Comparison of ENCODE assay signal across 20 cellular contexts in the genomic region with DNA sequence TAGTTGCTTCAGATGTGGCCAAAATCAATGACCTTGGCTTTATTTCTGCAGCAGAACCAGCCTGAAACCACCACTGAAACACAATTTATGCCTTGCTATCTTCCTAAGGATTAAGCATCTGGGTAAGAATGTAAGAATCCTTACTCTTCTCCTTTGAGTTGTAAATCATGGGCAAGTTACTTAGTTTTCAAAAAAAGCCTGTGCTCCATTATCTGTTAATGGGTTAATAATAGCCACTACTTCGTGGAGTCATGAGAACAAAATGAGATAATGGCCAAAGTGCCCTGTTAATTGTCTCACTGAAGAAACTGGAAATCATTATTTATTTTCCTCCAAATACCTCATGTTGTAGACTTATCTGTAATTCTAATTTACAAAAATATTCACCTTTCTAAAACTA. TPM values are rescaled to one million over a fixed set of nuclear protein-coding genes. Genes with fewer than 3 reads are reported as not detected.
DNase-seq lines count a peak whose midpoint lies in the region; ATAC-seq and TF ChIP-seq lines count a peak whose summit lies in the region.
"Had no signal": no experiment of that assay in that cellular context is flagged by ENCODE, and none has a peak within 500 bp of the region (broad histone marks: within the 10 kb centered on the region; RNA-seq: fewer than 3 reads in every experiment).

No MANE protein-coding gene starts in this region.

- H3K27ac ChIP-seq in hepatocyte, result peak overlapping the region; percentile 45
- H3K27ac ChIP-seq: A549, HL-60 had no signal

- H3K9me3 Mint-ChIP-seq in natural killer cell (no peaks in the 10 kb centered on the region), WTC11 (no peaks in the 10 kb centered on the region)
- H3K9me3 Mint-ChIP-seq in natural killer cell treated with Interleukin-12 subunit alpha and Interleukin-12 subunit beta and Interleukin-15 and Interleukin-18, amount 100 ng/mL, for 72 hours, result peaks cover 3% of the 10 kb centered on the region
- H3K9me3 Mint-ChIP-seq: HFFc6 had no signal

- no peaks in the 10 kb centered on the region for H3K9me2 ChIP-seq in hepatocyte (replicated peaks; ENCODE audit: insufficient read depth)

- peaks cover 19 to 20% of the 10 kb centered on the region in 2 donors for H3K4me1 Mint-ChIP-seq in natural killer cell
- peaks cover 11 to 20% of the 10 kb centered on the region in 2 donors for H3K4me1 Mint-ChIP-seq in natural killer cell treated with Interleukin-12 subunit alpha and Interleukin-12 subunit beta and Interleukin-15 and Interleukin-18, amount 100 ng/mL, for 72 hours (ENCODE audit: low read depth in 2 of 2)
- peaks cover 73% of the 10 kb centered on the region for H3K4me1 Mint-ChIP-seq in WTC11

- POLR2A ChIA-PET in WTC11 (lab: Charles Lee), result no interaction called here

- H3K9me3 ChIP-seq in hepatocyte (ENCODE audit: low read depth), result no peaks in the 10 kb centered on the region
- H3K9me3 ChIP-seq: A549, MG63 had no signal

- CTCF ChIA-PET in WTC11 (lab: Charles Lee), result no interaction called here

- no peaks in the 10 kb centered on the region for H3K27me3 ChIP-seq in hepatocyte
- H3K27me3 ChIP-seq: MG63 had no signal

- H3K27ac Mint-ChIP-seq in natural killer cell (no peak overlapping the region), WTC11 (peak overlapping the region; percentile 97)
- no peak overlapping the region for H3K27ac Mint-ChIP-seq in natural killer cell treated with Interleukin-12 subunit alpha and Interleukin-12 subunit beta and Interleukin-15 and Interleukin-18, amount 100 ng/mL, for 72 hours
- H3K27ac Mint-ChIP-seq: CD4-positive, alpha-beta memory T cell; HFFc6 had no signal

- H3K4me2 ChIP-seq in hepatocyte, result no peak overlapping the region
- H3K4me2 ChIP-seq: A549 had no signal

- peak overlapping the region; percentile 56 for H3K4me3 Mint-ChIP-seq in natural killer cell
- no peak overlapping the region for H3K4me3 Mint-ChIP-seq in natural killer cell treated with Interleukin-12 subunit alpha and Interleukin-12 subunit beta and Interleukin-15 and Interleukin-18, amount 100 ng/mL, for 72 hours
- H3K4me3 Mint-ChIP-seq in WTC11, result peak overlapping the region; percentile 48
- H3K4me3 Mint-ChIP-seq: HFFc6 had no signal

- H3K27me3 Mint-ChIP-seq in natural killer cell (ENCODE audit: low read depth in 2 of 2), result peaks cover 10 to 22% of the 10 kb centered on the region in 2 donors
- H3K27me3 Mint-ChIP-seq in natural killer cell treated with Interleukin-12 subunit alpha and Interleukin-12 subunit beta and Interleukin-15 and Interleukin-18, amount 100 ng/mL, for 72 hours, result peaks cover 21 to 30% of the 10 kb centered on the region in 2 donors
- H3K27me3 Mint-ChIP-seq in WTC11 (ENCODE audit: low read depth), result no peaks in the 10 kb centered on the region

- TF ChIP-seq CTCF in natural killer cell (IDR thresholded peaks at IDR 0.05), result no peak
- TF ChIP-seq CTCF in WTC11 (IDR thresholded peaks at IDR 0.05), result no peak
- no peak for TF ChIP-seq CTCF in hepatocyte (IDR thresholded peaks at IDR 0.05; ENCODE audit: poor library complexity)

- H3K36me3 ChIP-seq in hepatocyte (replicated peaks; ENCODE audit: insufficient read depth, low read depth), result no peaks in the 10 kb centered on the region
- H3K36me3 ChIP-seq: MG63 had no signal

- H3K4me1 ChIP-seq in hepatocyte (ENCODE audit: insufficient read depth), result peaks cover 5% of the 10 kb centered on the region

- H3K79me2 ChIP-seq in hepatocyte, result peaks cover 24% of the 10 kb centered on the region

- peaks cover 10% of the 10 kb centered on the region for H4K20me1 ChIP-seq in hepatocyte (ENCODE audit: insufficient read depth, poor library complexity, severe bottlenecking)

- H3K4me3 ChIP-seq in hepatocyte, result no peak overlapping the region
- H3K4me3 ChIP-seq: A549, MG63 had no signal

- WGBS in hepatocyte (ENCODE audit: low lambda C conversion rate, missing lambda C conversion rate), result 29% methylated on average over 1 of the region's 1 CpG

- no peaks in the 10 kb centered on the region for H3K36me3 Mint-ChIP-seq in natural killer cell
- H3K36me3 Mint-ChIP-seq in natural killer cell treated with Interleukin-12 subunit alpha and Interleukin-12 subunit beta and Interleukin-15 and Interleukin-18, amount 100 ng/mL, for 72 hours, result no peaks in the 10 kb centered on the region
- peaks cover 31% of the 10 kb centered on the region for H3K36me3 Mint-ChIP-seq in WTC11

- ATAC-seq in natural killer cell (no peak), WTC11 (no peak), esophagus mucosa (no peak), GM18858 (IDR thresholded peaks at IDR 0.05; ENCODE audit: unreplicated experiment) (no peak), GM21367 (IDR thresholded peaks at IDR 0.05; ENCODE audit: unreplicated experiment) (no peak)
- no peak for ATAC-seq in natural killer cell treated with Interleukin-12 subunit alpha and Interleukin-12 subunit beta and Interleukin-15 and Interleukin-18, amount 100 ng/mL, for 72 hours
- ATAC-seq: A549, Panc1 had no signal

- no peak overlapping the region for H2AFZ ChIP-seq in hepatocyte

- DNase-seq in natural killer cell, result no peak
- no peak for DNase-seq in natural killer cell treated with Interleukin-12 subunit alpha and Interleukin-12 subunit beta and Interleukin-15 and Interleukin-18, amount 100 ng/mL, for 72 hours (ENCODE audit: low spot score)
- no peak for DNase-seq in WTC11 (ENCODE audit: low spot score)
- DNase-seq in hepatocyte (ENCODE audit: low spot score), result no peak
- DNase-seq in iPS-NIHi7 (ENCODE audit: extremely low spot score), result no peak
- DNase-seq: CD4-positive, alpha-beta memory T cell; DMS53; HFFc6; Kasumi-1; MG63; NCI-H1048; NCI-H1436; NCI-H1930; NCI-H526 had no signal

- intact Hi-C loops in natural killer cell (cut with micrococcal nuclease), result loop anchor here (10.0 kb wide), 1 partner anchor 1561 kb away; no protein-coding TSS in a partner anchor

TF ChIP-seq in WTC11, 78 proteins besides CTCF, POLR2A, EP300 and RAD21 (continues in another document):
- TF ChIP-seq, protein P1, sequence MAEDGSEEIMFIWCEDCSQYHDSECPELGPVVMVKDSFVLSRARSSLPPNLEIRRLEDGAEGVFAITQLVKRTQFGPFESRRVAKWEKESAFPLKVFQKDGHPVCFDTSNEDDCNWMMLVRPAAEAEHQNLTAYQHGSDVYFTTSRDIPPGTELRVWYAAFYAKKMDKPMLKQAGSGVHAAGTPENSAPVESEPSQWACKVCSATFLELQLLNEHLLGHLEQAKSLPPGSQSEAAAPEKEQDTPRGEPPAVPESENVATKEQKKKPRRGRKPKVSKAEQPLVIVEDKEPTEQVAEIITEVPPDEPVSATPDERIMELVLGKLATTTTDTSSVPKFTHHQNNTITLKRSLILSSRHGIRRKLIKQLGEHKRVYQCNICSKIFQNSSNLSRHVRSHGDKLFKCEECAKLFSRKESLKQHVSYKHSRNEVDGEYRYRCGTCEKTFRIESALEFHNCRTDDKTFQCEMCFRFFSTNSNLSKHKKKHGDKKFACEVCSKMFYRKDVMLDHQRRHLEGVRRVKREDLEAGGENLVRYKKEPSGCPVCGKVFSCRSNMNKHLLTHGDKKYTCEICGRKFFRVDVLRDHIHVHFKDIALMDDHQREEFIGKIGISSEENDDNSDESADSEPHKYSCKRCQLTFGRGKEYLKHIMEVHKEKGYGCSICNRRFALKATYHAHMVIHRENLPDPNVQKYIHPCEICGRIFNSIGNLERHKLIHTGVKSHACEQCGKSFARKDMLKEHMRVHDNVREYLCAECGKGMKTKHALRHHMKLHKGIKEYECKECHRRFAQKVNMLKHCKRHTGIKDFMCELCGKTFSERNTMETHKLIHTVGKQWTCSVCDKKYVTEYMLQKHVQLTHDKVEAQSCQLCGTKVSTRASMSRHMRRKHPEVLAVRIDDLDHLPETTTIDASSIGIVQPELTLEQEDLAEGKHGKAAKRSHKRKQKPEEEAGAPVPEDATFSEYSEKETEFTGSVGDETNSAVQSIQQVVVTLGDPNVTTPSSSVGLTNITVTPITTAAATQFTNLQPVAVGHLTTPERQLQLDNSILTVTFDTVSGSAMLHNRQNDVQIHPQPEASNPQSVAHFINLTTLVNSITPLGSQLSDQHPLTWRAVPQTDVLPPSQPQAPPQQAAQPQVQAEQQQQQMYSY (CRISPR knock-in tag; IDR thresholded peaks at IDR 0.05), result no peak
- TF ChIP-seq ZNF423 (CRISPR knock-in tag; IDR thresholded peaks at IDR 0.05) (no peak), RORB (CRISPR knock-in tag; IDR thresholded peaks at IDR 0.05) (no peak)
- TF ChIP-seq, protein P2, sequence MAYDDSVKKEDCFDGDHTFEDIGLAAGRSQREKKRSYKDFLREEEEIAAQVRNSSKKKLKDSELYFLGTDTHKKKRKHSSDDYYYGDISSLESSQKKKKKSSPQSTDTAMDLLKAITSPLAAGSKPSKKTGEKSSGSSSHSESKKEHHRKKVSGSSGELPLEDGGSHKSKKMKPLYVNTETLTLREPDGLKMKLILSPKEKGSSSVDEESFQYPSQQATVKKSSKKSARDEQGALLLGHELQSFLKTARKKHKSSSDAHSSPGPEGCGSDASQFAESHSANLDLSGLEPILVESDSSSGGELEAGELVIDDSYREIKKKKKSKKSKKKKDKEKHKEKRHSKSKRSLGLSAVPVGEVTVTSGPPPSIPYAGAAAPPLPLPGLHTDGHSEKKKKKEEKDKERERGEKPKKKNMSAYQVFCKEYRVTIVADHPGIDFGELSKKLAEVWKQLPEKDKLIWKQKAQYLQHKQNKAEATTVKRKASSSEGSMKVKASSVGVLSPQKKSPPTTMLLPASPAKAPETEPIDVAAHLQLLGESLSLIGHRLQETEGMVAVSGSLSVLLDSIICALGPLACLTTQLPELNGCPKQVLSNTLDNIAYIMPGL (CRISPR knock-in tag; IDR thresholded peaks at IDR 0.05), result no peak
- TF ChIP-seq, protein P3, sequence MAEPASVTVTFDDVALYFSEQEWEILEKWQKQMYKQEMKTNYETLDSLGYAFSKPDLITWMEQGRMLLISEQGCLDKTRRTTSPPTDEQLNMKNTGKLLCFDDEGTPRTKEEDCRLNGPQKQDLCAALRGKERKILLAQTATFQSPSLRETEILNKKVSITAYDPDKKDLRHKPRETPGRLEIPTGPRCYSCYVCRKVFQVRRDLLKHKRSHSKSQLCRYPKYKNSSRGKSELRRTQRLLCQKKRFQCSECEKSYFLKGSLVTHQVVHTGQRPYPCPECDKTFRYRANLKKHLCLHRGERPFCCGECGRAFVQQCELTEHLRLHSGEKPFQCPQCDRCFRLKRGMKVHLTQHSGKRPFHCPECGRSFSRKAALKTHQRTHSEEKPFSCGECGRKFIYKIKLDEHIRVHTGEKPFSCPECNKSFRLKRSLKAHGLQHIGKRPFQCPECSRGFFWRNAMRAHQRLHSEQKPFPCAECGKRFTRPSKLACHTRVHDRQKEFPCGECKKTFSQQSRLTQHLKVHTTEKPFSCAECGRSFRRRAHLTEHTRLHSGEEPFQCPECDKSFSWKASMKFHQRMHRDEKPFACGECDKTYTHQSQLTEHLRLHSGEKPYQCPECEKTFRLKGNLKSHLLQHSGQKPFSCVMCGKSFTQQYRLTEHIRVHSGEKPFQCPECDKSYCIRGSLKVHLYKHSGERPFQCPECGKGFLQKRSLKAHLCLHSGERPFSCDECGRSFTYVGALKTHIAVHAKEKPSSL (CRISPR knock-in tag; conservative IDR thresholded peaks at IDR 0.05), result no peak

RNA-seq across cellular contexts. Expression of a gene that starts 1.9 kb away (rescaled TPM):
- total RNA-seq in natural killer cell (1 to 10 TPM; 1.6 to 2.4 (median 1.6) TPM), WTC11 (2021) (308 to 349 TPM (median 340 TPM) in 3 replicates), hepatocyte (36.2 and 41.9 TPM in 2 replicates), esophagus mucosa (16.3 TPM)
- total RNA-seq in natural killer cell treated with Interleukin-12 subunit alpha and Interleukin-12 subunit beta and Interleukin-15 and Interleukin-18, amount 100 ng/mL, for 72 hours, result 1 to 10 TPM; 2.1 to 3.0 TPM
- 17.3 and 22.4 TPM in 2 replicates for polyA plus RNA-seq in hepatocyte
